Comparison of ENCODE assay signal across 9 cellular contexts in the genomic region with DNA sequence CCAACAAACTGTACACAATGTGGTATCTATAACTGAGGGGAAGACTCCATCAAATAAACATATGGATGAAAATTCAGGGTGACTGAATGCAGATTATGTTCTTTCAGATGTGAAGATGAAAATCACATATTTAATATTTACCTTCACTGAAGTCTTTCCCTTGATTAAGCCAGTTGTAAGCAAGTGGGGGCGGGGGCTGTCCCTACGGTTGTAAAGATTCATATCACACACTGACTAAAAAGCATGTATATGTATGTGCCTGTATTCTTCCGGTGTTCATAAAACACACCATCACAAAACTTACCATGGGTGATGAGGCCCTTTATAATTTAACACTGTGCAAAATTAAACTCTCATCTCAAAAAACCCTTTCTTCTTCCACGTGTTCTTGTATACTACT. TPM values are rescaled to one million over a fixed set of nuclear protein-coding genes. Genes with fewer than 3 reads are reported as not detected.
DNase-seq lines count a peak whose midpoint lies in the region; ATAC-seq and TF ChIP-seq lines count a peak whose summit lies in the region.
"Had no signal": no experiment of that assay in that cellular context is flagged by ENCODE, and none has a peak within 500 bp of the region (broad histone marks: within the 10 kb centered on the region; RNA-seq: fewer than 3 reads in every experiment).

No MANE protein-coding gene starts in this region.

- peak overlapping the region; percentile 78 for H3K4me3 Mint-ChIP-seq in endodermal cell

- TF ChIP-seq CTCF in VCaP (conservative IDR thresholded peaks at IDR 0.05) = no peak
- TF ChIP-seq CTCF in endodermal cell (conservative IDR thresholded peaks at IDR 0.05) = no peak
- TF ChIP-seq CTCF in smooth muscle cell (IDR thresholded peaks at IDR 0.05; ENCODE audit: borderline replicate concordance, insufficient read depth, poor library complexity, severe bottlenecking) = no peak

- H3K36me3 ChIP-seq in ES-I3 (ENCODE audit: insufficient read depth, low read length) (no peaks in the 10 kb centered on the region), endodermal cell (ENCODE audit: control insufficient read depth, insufficient read depth, low read length) (no peaks in the 10 kb centered on the region), smooth muscle cell (ENCODE audit: low read depth) (no peaks in the 10 kb centered on the region)

- peak overlapping the region; percentile 83 for H3K27ac ChIP-seq in VCaP
- H3K27ac ChIP-seq in endodermal cell (ENCODE audit: low read depth, low read length) = no peak overlapping the region
- no peak overlapping the region for H3K27ac ChIP-seq in smooth muscle cell (ENCODE audit: low read depth)

- no peak for DNase-seq in endodermal cell
- DNase-seq in smooth muscle cell (lab: John Stamatoyannopoulos, UW; ENCODE audit: unreplicated experiment) = no peak
- DNase-seq in superior temporal gyrus (ENCODE audit: extremely low spot score) = no peak
- DNase-seq: KG1 had no signal

- H3K4me1 ChIP-seq in ES-I3 (ENCODE audit: insufficient read depth, low read length) (peaks cover 5% of the 10 kb centered on the region; the same call in 1 of the 2 replicates), endodermal cell (ENCODE audit: control insufficient read depth, insufficient read depth, low read length) (no peaks in the 10 kb centered on the region), smooth muscle cell (ENCODE audit: low read depth) (no peaks in the 10 kb centered on the region)

- peak overlapping the region; percentile 88; the same call in 1 of the 2 replicates for H3K9ac ChIP-seq in ES-I3 (ENCODE audit: low read depth, low read length)
- no peak overlapping the region for H3K9ac ChIP-seq in endodermal cell (ENCODE audit: extremely low read depth, low read length, poor library complexity, severe bottlenecking)
- no peak overlapping the region for H3K9ac ChIP-seq in smooth muscle cell (ENCODE audit: low read depth)

- H3K4me2 ChIP-seq in smooth muscle cell = peak overlapping the region; percentile 79

- H3F3A ChIP-seq in smooth muscle cell (ENCODE audit: low read depth) = no peaks in the 10 kb centered on the region

- H3K4me3 ChIP-seq in endodermal cell (ENCODE audit: low read length) = peak overlapping the region; percentile 83
- H3K4me3 ChIP-seq in smooth muscle cell = peak overlapping the region; percentile 59

- peaks cover 16% of the 10 kb centered on the region for H3K4me1 Mint-ChIP-seq in endodermal cell

- peaks cover 9% of the 10 kb centered on the region for H4K20me1 ChIP-seq in smooth muscle cell (ENCODE audit: low read depth)

- H3K9me3 Mint-ChIP-seq in endodermal cell = peaks cover 10% of the 10 kb centered on the region

- no peaks in the 10 kb centered on the region for H3K27me3 Mint-ChIP-seq in endodermal cell (ENCODE audit: insufficient read depth)

- H3K36me3 Mint-ChIP-seq in endodermal cell (ENCODE audit: low read depth) = no peaks in the 10 kb centered on the region

- peaks cover 20% of the 10 kb centered on the region for H3K79me2 ChIP-seq in smooth muscle cell (ENCODE audit: low read depth)

- WGBS in endodermal cell (ENCODE audit: insufficient coverage in 1 of 2, insufficient read length in 1 of 2), 2 experiments = 76 to 80% methylated on average over 1 to 2 of the region's 4 CpGs
- WGBS in smooth muscle cell (ENCODE audit: low lambda C conversion rate) = 71% methylated on average over 4 of the region's 4 CpGs

- ATAC-seq in GM18498 (IDR thresholded peaks at IDR 0.05; ENCODE audit: unreplicated experiment) (no peak), GM21423 (IDR thresholded peaks at IDR 0.05; ENCODE audit: unreplicated experiment) (no peak), GM18868 (IDR thresholded peaks at IDR 0.05; ENCODE audit: unreplicated experiment) (no peak)

- H3K9me3 ChIP-seq in ES-I3 (ENCODE audit: control insufficient read depth, insufficient read depth, low read length) = no peaks in the 10 kb centered on the region
- H3K9me3 ChIP-seq in endodermal cell (ENCODE audit: control insufficient read depth, low read length) = no peaks in the 10 kb centered on the region
- H3K9me3 ChIP-seq in smooth muscle cell (replicated peaks; ENCODE audit: low read depth) = no peaks in the 10 kb centered on the region

- no peak overlapping the region for H3K27ac Mint-ChIP-seq in endodermal cell

- no peaks in the 10 kb centered on the region for H3K27me3 ChIP-seq in endodermal cell (ENCODE audit: control insufficient read depth, insufficient read depth, low read length, poor library complexity, severe bottlenecking)
- no peaks in the 10 kb centered on the region for H3K27me3 ChIP-seq in smooth muscle cell (ENCODE audit: low read depth)

- no peak overlapping the region for H2AFZ ChIP-seq in smooth muscle cell (ENCODE audit: low read depth)

RNA-seq across cellular contexts. Expression of a gene that starts 1.3 kb away (rescaled TPM):
- total RNA-seq in endodermal cell = 10 to 100 TPM; 19.8 to 23.2 TPM
- polyA plus RNA-seq in endodermal cell (2013, experiment 1 of 2) = 23.3 TPM
- polyA plus RNA-seq in endodermal cell (2013, experiment 2 of 2) = 18.3 TPM
- total RNA-seq in smooth muscle cell = 15.7 and 31.9 TPM in 2 replicates
- 4.8 and 6.2 TPM in 2 replicates for polyA plus RNA-seq in smooth muscle cell
